Comparison of ENCODE assay signal across 2 cellular contexts in genomic region chr10:31644931-31645633, GRCh38.
TF ChIP-seq lines count a peak whose summit lies in the region.

No MANE protein-coding gene starts in this region.

TF ChIP-seq in HCT116, 20 proteins besides CTCF, POLR2A, EP300 and RAD21:
- TF ChIP-seq, protein P1, sequence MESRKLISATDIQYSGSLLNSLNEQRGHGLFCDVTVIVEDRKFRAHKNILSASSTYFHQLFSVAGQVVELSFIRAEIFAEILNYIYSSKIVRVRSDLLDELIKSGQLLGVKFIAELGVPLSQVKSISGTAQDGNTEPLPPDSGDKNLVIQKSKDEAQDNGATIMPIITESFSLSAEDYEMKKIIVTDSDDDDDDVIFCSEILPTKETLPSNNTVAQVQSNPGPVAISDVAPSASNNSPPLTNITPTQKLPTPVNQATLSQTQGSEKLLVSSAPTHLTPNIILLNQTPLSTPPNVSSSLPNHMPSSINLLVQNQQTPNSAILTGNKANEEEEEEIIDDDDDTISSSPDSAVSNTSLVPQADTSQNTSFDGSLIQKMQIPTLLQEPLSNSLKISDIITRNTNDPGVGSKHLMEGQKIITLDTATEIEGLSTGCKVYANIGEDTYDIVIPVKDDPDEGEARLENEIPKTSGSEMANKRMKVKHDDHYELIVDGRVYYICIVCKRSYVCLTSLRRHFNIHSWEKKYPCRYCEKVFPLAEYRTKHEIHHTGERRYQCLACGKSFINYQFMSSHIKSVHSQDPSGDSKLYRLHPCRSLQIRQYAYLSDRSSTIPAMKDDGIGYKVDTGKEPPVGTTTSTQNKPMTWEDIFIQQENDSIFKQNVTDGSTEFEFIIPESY (IDR thresholded peaks at IDR 0.05; ENCODE audit: extremely low read depth, insufficient replicate concordance, low read length), result no peak
- TF ChIP-seq CEBPB (IDR thresholded peaks at IDR 0.05; ENCODE audit: low read depth) (no peak), FOSL1 (IDR thresholded peaks at IDR 0.05; ENCODE audit: low read depth) (no peak), SRF (IDR thresholded peaks at IDR 0.05; ENCODE audit: low read depth) (no peak), SP1 (IDR thresholded peaks at IDR 0.05; ENCODE audit: low read depth) (no peak), ZNF274 (IDR thresholded peaks at IDR 0.05; ENCODE audit: low read depth, low read length) (no peak), EZH2 (IDR thresholded peaks at IDR 0.05) (no peak), MAX (IDR thresholded peaks at IDR 0.05) (no peak), JUND (IDR thresholded peaks at IDR 0.05) (no peak), YY1 (IDR thresholded peaks at IDR 0.05; ENCODE audit: extremely low read depth, insufficient replicate concordance, low read depth, low read length) (no peak), CBX3 (IDR thresholded peaks at IDR 0.05; ENCODE audit: low read depth) (no peak)

TF ChIP-seq in GM23338, 12 proteins besides CTCF, POLR2A, EP300 and RAD21:
- TF ChIP-seq, protein P2, sequence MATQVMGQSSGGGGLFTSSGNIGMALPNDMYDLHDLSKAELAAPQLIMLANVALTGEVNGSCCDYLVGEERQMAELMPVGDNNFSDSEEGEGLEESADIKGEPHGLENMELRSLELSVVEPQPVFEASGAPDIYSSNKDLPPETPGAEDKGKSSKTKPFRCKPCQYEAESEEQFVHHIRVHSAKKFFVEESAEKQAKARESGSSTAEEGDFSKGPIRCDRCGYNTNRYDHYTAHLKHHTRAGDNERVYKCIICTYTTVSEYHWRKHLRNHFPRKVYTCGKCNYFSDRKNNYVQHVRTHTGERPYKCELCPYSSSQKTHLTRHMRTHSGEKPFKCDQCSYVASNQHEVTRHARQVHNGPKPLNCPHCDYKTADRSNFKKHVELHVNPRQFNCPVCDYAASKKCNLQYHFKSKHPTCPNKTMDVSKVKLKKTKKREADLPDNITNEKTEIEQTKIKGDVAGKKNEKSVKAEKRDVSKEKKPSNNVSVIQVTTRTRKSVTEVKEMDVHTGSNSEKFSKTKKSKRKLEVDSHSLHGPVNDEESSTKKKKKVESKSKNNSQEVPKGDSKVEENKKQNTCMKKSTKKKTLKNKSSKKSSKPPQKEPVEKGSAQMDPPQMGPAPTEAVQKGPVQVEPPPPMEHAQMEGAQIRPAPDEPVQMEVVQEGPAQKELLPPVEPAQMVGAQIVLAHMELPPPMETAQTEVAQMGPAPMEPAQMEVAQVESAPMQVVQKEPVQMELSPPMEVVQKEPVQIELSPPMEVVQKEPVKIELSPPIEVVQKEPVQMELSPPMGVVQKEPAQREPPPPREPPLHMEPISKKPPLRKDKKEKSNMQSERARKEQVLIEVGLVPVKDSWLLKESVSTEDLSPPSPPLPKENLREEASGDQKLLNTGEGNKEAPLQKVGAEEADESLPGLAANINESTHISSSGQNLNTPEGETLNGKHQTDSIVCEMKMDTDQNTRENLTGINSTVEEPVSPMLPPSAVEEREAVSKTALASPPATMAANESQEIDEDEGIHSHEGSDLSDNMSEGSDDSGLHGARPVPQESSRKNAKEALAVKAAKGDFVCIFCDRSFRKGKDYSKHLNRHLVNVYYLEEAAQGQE (IDR thresholded peaks at IDR 0.05; ENCODE audit: unreplicated experiment), result no peak
- TF ChIP-seq ZNF462 (CRISPR knock-in tag; IDR thresholded peaks at IDR 0.05) (no peak), ZNF114 (CRISPR knock-in tag; IDR thresholded peaks at IDR 0.05) (no peak), STAT1 (IDR thresholded peaks at IDR 0.05; ENCODE audit: unreplicated experiment) (no peak), JUNB (IDR thresholded peaks at IDR 0.05; ENCODE audit: unreplicated experiment) (no peak), CREB1 (CRISPR knock-in tag; IDR thresholded peaks at IDR 0.05; ENCODE audit: low read depth) (no peak), POLR2AphosphoS5 (IDR thresholded peaks at IDR 0.05; ENCODE audit: low read depth) (no peak), EZH2phosphoT487 (IDR thresholded peaks at IDR 0.05; ENCODE audit: unreplicated experiment) (no peak), EZH2 (IDR thresholded peaks at IDR 0.05; ENCODE audit: low read depth, unreplicated experiment) (no peak), ZNF331 (CRISPR knock-in tag; IDR thresholded peaks at IDR 0.05; ENCODE audit: low read depth) (no peak), NANOG (IDR thresholded peaks at IDR 0.05; ENCODE audit: borderline replicate concordance) (no peak)
- TF ChIP-seq, protein P3, sequence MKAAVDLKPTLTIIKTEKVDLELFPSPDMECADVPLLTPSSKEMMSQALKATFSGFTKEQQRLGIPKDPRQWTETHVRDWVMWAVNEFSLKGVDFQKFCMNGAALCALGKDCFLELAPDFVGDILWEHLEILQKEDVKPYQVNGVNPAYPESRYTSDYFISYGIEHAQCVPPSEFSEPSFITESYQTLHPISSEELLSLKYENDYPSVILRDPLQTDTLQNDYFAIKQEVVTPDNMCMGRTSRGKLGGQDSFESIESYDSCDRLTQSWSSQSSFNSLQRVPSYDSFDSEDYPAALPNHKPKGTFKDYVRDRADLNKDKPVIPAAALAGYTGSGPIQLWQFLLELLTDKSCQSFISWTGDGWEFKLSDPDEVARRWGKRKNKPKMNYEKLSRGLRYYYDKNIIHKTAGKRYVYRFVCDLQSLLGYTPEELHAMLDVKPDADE (IDR thresholded peaks at IDR 0.05), result no peak
TF ChIP-seq in GM23338: peak in this region for 0.
